27 cellular contexts compared by ENCODE assay signal in genomic region chr9:96166981-96167380, GRCh38.
"Had no signal": no experiment of that assay in that cellular context is flagged by ENCODE, and none has a peak within 500 bp of the region (broad histone marks: within the 10 kb centered on the region; RNA-seq: fewer than 3 reads in every experiment).

No MANE protein-coding gene starts in this region.

- H3K4me1 ChIP-seq: gastrocnemius medialis, parathyroid adenoma, right lobe of liver, upper lobe of right lung, uterus had no signal

- H3K36me3 Mint-ChIP-seq: memory B cell; natural killer cell; stimulated activated memory B cell treated with anti-CD40 and anti-IgM and Interleukin-4, amounts not matched to agents 10 μg/mL and 1 μg/mL and 100 μg/mL, for 72 hours had no signal

- H3K27ac Mint-ChIP-seq: memory B cell; natural killer cell; progenitor cell of endocrine pancreas; stimulated activated memory B cell treated with anti-CD40 and anti-IgM and Interleukin-4, amounts not matched to agents 10 μg/mL and 1 μg/mL and 100 μg/mL, for 72 hours had no signal

- H3K36me3 ChIP-seq: gastrocnemius medialis, heart left ventricle, neutrophil, right lobe of liver, transverse colon, upper lobe of right lung, uterus had no signal

- H3K27me3 ChIP-seq: dorsolateral prefrontal cortex, gastrocnemius medialis, hepatocyte, neutrophil, right lobe of liver, testis, transverse colon, upper lobe of right lung, uterus had no signal

- H3K4me3 Mint-ChIP-seq: memory B cell; natural killer cell; stimulated activated memory B cell treated with anti-CD40 and anti-IgM and Interleukin-4, amounts not matched to agents 10 μg/mL and 1 μg/mL and 100 μg/mL, for 72 hours had no signal

- H3K9me3 ChIP-seq: gastrocnemius medialis, heart left ventricle, neutrophil, right lobe of liver, testis, transverse colon, upper lobe of right lung, uterus had no signal

- H2AFZ ChIP-seq: hepatocyte, parathyroid adenoma had no signal

- H3K79me2 ChIP-seq: hepatocyte, parathyroid adenoma had no signal

- H3K4me1 Mint-ChIP-seq: natural killer cell had no signal

- DNase-seq: dorsolateral prefrontal cortex; effector CD4-positive, alpha-beta T cell; foreskin fibroblast; gastrocnemius medialis; heart left ventricle; left colon; left ventricle myocardium superior; natural killer cell; right lobe of liver; stimulated activated CD4-positive, alpha-beta T cell treated with anti-CD3 and anti-CD28 coated beads, Interleukin-12 subunit alpha, Interleukin-12 subunit beta, amount 100 ng/mL, for 4 hours; stimulated activated CD4-positive, alpha-beta T cell treated with anti-CD3 and anti-CD28 coated beads, Interleukin-2, amount 100 ng/mL, for 24 hours; stimulated activated CD4-positive, alpha-beta T cell treated with anti-CD3 and anti-CD28 coated beads, Interleukin-4, amount 100 ng/mL, for 4 hours; stimulated activated naive CD8-positive, alpha-beta T cell treated with anti-CD3 and anti-CD28 coated beads, Interleukin-15, Interleukin-2, amounts not matched to agents 100 U/mL and 50 U/mL, for 24 hours; substantia nigra; testis; transverse colon; upper lobe of right lung; uterus had no signal

- H3K9ac ChIP-seq: parathyroid adenoma had no signal

- H3K9me3 Mint-ChIP-seq: memory B cell; natural killer cell; stimulated activated memory B cell treated with anti-CD40 and anti-IgM and Interleukin-4, amounts not matched to agents 10 μg/mL and 1 μg/mL and 100 μg/mL, for 72 hours had no signal

- H3K27ac ChIP-seq: dorsolateral prefrontal cortex, epithelial cell of prostate, gastrocnemius medialis, heart left ventricle, hepatocyte, neutrophil, parathyroid adenoma, right lobe of liver, testis, transverse colon, upper lobe of right lung, uterus had no signal

- H3K4me2 ChIP-seq: hepatocyte, smooth muscle cell had no signal

- H3K4me3 ChIP-seq: dorsolateral prefrontal cortex, gastrocnemius medialis, heart left ventricle, hepatocyte, lung, right lobe of liver, smooth muscle cell, testis, transverse colon, upper lobe of right lung, uterus had no signal
